In the genomic region with DNA sequence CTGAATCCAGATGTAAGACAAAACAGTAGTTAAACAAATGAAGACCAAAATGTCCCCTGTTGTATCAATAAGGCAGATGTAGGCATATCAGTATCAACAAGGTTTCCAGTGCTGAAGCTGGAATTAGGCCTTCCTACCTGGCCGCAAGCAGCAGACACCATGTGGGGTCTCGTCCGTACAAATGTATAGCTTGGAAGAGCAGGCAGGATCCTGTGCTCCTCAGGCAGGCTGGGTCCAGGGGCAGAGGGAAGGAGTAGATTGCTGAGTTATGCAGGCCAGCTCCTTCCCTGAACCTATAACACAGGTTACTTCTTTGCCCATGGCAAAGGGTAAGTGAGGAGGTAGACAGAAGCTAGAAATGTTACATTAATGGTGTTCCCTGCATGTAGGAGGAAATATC, we compare ENCODE assay signal across 9 cellular contexts. TPM values are rescaled to one million over a fixed set of nuclear protein-coding genes. Genes with fewer than 3 reads are reported as not detected.
"Had no signal": no experiment of that assay in that cellular context is flagged by ENCODE, and none has a peak within 500 bp of the region (broad histone marks: within the 10 kb centered on the region; RNA-seq: fewer than 3 reads in every experiment).

No MANE protein-coding gene starts in this region.

- FAIRE-seq: H1, H54, HTR-8/SVneo had no signal

- H3K4me1 Mint-ChIP-seq: H9, IgD-negative memory B cell had no signal

- H3K9me3 Mint-ChIP-seq: GM23338, H9 had no signal

- H3K4me2 ChIP-seq: GM23338 had no signal

- ATAC-seq: GM23338 had no signal

- DNase-seq: H9, HCEC 1CT, KBM-7 had no signal

- H3K4me3 Mint-ChIP-seq: GM23338, H9, IgD-negative memory B cell had no signal

- H3K4me3 ChIP-seq: GM23338 had no signal

- H2AFZ ChIP-seq: GM23338 had no signal

- H3K27ac Mint-ChIP-seq: GM23338, H9, IgD-negative memory B cell had no signal

- H3K36me3 Mint-ChIP-seq: IgD-negative memory B cell had no signal

RNA-seq across cellular contexts. Expression of a gene that starts 23.5 kb away (rescaled TPM):
- total RNA-seq: H1, H9, HT-29 had no signal
- polyA plus RNA-seq: GM23338, IgD-negative memory B cell had no signal
